19 cellular contexts compared by ENCODE assay signal in the genomic region with DNA sequence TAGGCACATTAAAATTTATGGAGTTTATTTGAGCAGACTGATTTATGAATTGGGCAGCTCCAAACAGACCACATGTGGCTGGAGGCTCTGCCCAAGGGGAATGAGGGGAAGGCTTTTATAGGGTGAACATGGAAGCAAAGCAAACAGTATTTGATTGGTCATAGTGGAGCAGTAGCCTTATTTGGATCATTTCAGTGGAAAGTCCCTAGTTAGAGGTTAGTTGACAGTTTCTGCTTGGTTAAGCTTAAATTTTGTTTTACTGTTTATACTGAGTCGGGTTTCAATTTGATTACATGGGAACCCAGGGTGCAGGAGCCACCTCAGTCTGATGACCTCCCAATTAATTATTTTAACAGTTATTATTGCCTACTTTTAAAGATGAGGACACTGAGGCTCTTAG.
DNase-seq lines count a peak whose midpoint lies in the region; ATAC-seq and TF ChIP-seq lines count a peak whose summit lies in the region.
"Had no signal": no experiment of that assay in that cellular context is flagged by ENCODE, and none has a peak within 500 bp of the region (broad histone marks: within the 10 kb centered on the region; RNA-seq: fewer than 3 reads in every experiment).

No MANE protein-coding gene starts in this region.

- TF ChIP-seq POLR2A in tibial nerve (IDR thresholded peaks at IDR 0.05), result no peak

- no peaks in the 10 kb centered on the region for H3K4me1 Mint-ChIP-seq in activated naive CD4-positive, alpha-beta T cell treated with anti-CD3 and anti-CD28 coated beads, Interleukin-2, amount 10 ng/mL, durations not matched to agents 7 days and 5 days
- H3K4me1 Mint-ChIP-seq: CD8-positive, alpha-beta memory T cell had no signal

- H3K79me2 ChIP-seq in mesendoderm (ENCODE audit: control insufficient read depth, insufficient read depth, low read length), result no peaks in the 10 kb centered on the region

- H3K4me1 ChIP-seq in tibial nerve (no peaks in the 10 kb centered on the region), mesendoderm (ENCODE audit: control insufficient read depth, low read depth, low read length) (no peaks in the 10 kb centered on the region)

- H3K27me3 Mint-ChIP-seq in activated naive CD4-positive, alpha-beta T cell treated with anti-CD3 and anti-CD28 coated beads, Interleukin-2, amount 10 ng/mL, durations not matched to agents 7 days and 5 days, result peaks cover 4% of the 10 kb centered on the region

- H3K56ac ChIP-seq in mesendoderm (ENCODE audit: low read length), result no peak overlapping the region

- ATAC-seq in GM18870 (IDR thresholded peaks at IDR 0.05; ENCODE audit: unreplicated experiment) (peak; percentile 40), HG03342 (IDR thresholded peaks at IDR 0.05; ENCODE audit: unreplicated experiment) (peak; percentile 43), HG02840 (IDR thresholded peaks at IDR 0.05; ENCODE audit: low FRiP score, unreplicated experiment) (no peak)

- no peak overlapping the region for H2BK120ac ChIP-seq in mesendoderm (ENCODE audit: low read depth, low read length)

- no peak overlapping the region for H3K9ac ChIP-seq in mesendoderm (ENCODE audit: low read length)

- H4K8ac ChIP-seq in mesendoderm (ENCODE audit: low read depth, low read length), result no peak overlapping the region

- 81 to 89% methylated on average over 1 of the region's 1 CpG for WGBS in tibial nerve, 2 donors
- WGBS in mesendoderm (ENCODE audit: extremely low coverage, insufficient coverage, low lambda C conversion rate), result no CpG with 5 or more reads among the region's 1 CpG

- H3K4me3 Mint-ChIP-seq in activated naive CD4-positive, alpha-beta T cell treated with anti-CD3 and anti-CD28 coated beads, Interleukin-2, amount 10 ng/mL, durations not matched to agents 7 days and 5 days, result no peak overlapping the region
- H3K4me3 Mint-ChIP-seq: CD8-positive, alpha-beta memory T cell had no signal

- H3K27me3 ChIP-seq in tibial nerve, result no peaks in the 10 kb centered on the region
- H3K27me3 ChIP-seq in mesendoderm (ENCODE audit: insufficient read depth, low read length, poor library complexity), result no peaks in the 10 kb centered on the region
- H3K27me3 ChIP-seq: MG63 had no signal

- H3K9me3 ChIP-seq in tibial nerve, result no peaks in the 10 kb centered on the region
- H3K9me3 ChIP-seq: MG63 had no signal

- H3K4ac ChIP-seq in mesendoderm (ENCODE audit: low read depth, low read length), result no peak overlapping the region

- H3K27ac ChIP-seq in tibial nerve (no peak overlapping the region), mesendoderm (ENCODE audit: low read depth, low read length) (no peak overlapping the region)
- H3K27ac ChIP-seq: HL-60, SK-N-MC had no signal

- H3K9me3 Mint-ChIP-seq in activated naive CD4-positive, alpha-beta T cell treated with anti-CD3 and anti-CD28 coated beads, Interleukin-2, amount 10 ng/mL, durations not matched to agents 7 days and 5 days, result no peaks in the 10 kb centered on the region

- no peak overlapping the region for H2BK15ac ChIP-seq in mesendoderm (replicated peaks; ENCODE audit: low read depth)

- H3K36me3 ChIP-seq in tibial nerve (no peaks in the 10 kb centered on the region), mesendoderm (ENCODE audit: control insufficient read depth, insufficient read depth, low read length) (no peaks in the 10 kb centered on the region)
- H3K36me3 ChIP-seq: MG63 had no signal

- peak; percentile 43 for DNase-seq in epithelial cell of esophagus (ENCODE audit: low read depth)
- no peak for DNase-seq in tibial nerve (ENCODE audit: low spot score in 2 of 2)
- DNase-seq in mesendoderm, result no peak
- DNase-seq in activated naive CD4-positive, alpha-beta T cell treated with anti-CD3 and anti-CD28 coated beads, Interleukin-2, amount 10 ng/mL, durations not matched to agents 7 days and 5 days, result no peak
- DNase-seq: ACHN; C1 segment of cervical spinal cord; CD8-positive, alpha-beta memory T cell; MG63; NCI-H1092; NCI-H1436 treated with DMSO at 0.1 percent for 48 hours; NCI-H2029; NCI-H2171 treated with DMSO at 0.1 percent for 48 hours; NCI-H446; SHP77 had no signal

- H4K5ac ChIP-seq in mesendoderm (ENCODE audit: low read length), result no peak overlapping the region

- TF ChIP-seq CTCF in epithelial cell of esophagus (IDR thresholded peaks at IDR 0.05; ENCODE audit: insufficient read depth, low read depth, low read length, missing control alignments) (no peak), tibial nerve (IDR thresholded peaks at IDR 0.05) (no peak)

- H3K4me3 ChIP-seq in epithelial cell of esophagus (ENCODE audit: low read length) (no peak overlapping the region), tibial nerve (no peak overlapping the region), mesendoderm (ENCODE audit: low read length) (no peak overlapping the region)
- H3K4me3 ChIP-seq: MG63, SK-N-MC had no signal

- H3K36me3 Mint-ChIP-seq in activated naive CD4-positive, alpha-beta T cell treated with anti-CD3 and anti-CD28 coated beads, Interleukin-2, amount 10 ng/mL, durations not matched to agents 7 days and 5 days, result no peaks in the 10 kb centered on the region

- no peak overlapping the region for H3K18ac ChIP-seq in mesendoderm (ENCODE audit: low read length)

- CTCF ChIA-PET in activated naive CD4-positive, alpha-beta T cell treated with anti-CD3 and anti-CD28 coated beads, Interleukin-2, amount 10 ng/mL, durations not matched to agents 7 days and 5 days (lab: Charles Lee), result no interaction called here

- H3K4me2 ChIP-seq in mesendoderm (ENCODE audit: low read length), result no peak overlapping the region

- no peak for TF ChIP-seq EP300 in tibial nerve (IDR thresholded peaks at IDR 0.05)

- H3K27ac Mint-ChIP-seq in activated naive CD4-positive, alpha-beta T cell treated with anti-CD3 and anti-CD28 coated beads, Interleukin-2, amount 10 ng/mL, durations not matched to agents 7 days and 5 days, result no peak overlapping the region
- H3K27ac Mint-ChIP-seq: CD8-positive, alpha-beta memory T cell had no signal

- no peak overlapping the region for H3K23ac ChIP-seq in mesendoderm (ENCODE audit: low read length)

- no peak overlapping the region for H2BK5ac ChIP-seq in mesendoderm (ENCODE audit: low read length)

- H3K79me1 ChIP-seq in mesendoderm (ENCODE audit: low read length), result no peaks in the 10 kb centered on the region

- no peak overlapping the region for H2AK5ac ChIP-seq in mesendoderm (ENCODE audit: low read length)
